In the genomic region with DNA sequence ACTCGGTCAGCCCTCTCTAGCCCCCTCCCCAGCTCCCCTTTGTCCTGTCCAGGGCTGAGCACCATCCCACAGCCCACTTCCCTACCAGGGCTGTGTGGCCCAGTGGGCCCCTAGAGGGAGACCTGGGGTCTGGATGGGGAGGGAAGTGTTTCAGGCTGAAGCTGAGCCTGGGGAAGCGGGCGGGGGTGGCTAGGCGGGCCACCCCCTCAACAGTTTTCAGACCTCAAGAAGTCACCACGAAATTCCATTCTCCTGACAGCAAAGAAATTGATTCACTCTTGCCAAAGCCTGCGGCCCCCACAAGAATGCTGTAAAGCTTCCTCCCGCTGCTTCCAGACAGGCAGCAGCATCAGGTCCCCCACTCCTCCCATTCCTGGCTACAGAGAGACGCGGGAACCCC, we compare ENCODE assay signal across 15 cellular contexts. TPM values are rescaled to one million over a fixed set of nuclear protein-coding genes. Genes with fewer than 3 reads are reported as not detected.
DNase-seq lines count a peak whose midpoint lies in the region; ATAC-seq, FAIRE-seq and TF ChIP-seq lines count a peak whose summit lies in the region.
"Had no signal": no experiment of that assay in that cellular context is flagged by ENCODE, and none has a peak within 500 bp of the region (broad histone marks: within the 10 kb centered on the region; RNA-seq: fewer than 3 reads in every experiment).

No MANE protein-coding gene starts in this region.

- H3K36me3 Mint-ChIP-seq in activated T-helper 1 cell treated with anti-CD3 and anti-CD28 coated beads, Interleukin-12 subunit alpha, Interleukin-12 subunit beta, Interleukin-2, Interleukin-4 antibody, amounts not matched to agents 30 ng/mL and 10 ng/mL and 1 ng/mL, durations not matched to agents 14 hours and 24 hours and 36 hours (ENCODE audit: low read depth): no peaks in the 10 kb centered on the region
- H3K36me3 Mint-ChIP-seq in activated CD8-positive, alpha-beta T cell treated with anti-CD3 and anti-CD28 coated beads for 36 hours (ENCODE audit: low read depth): peaks cover 8% of the 10 kb centered on the region

- no peaks in the 10 kb centered on the region for H3K9me3 Mint-ChIP-seq in activated T-helper 1 cell treated with anti-CD3 and anti-CD28 coated beads, Interleukin-12 subunit alpha, Interleukin-12 subunit beta, Interleukin-2, Interleukin-4 antibody, amounts not matched to agents 30 ng/mL and 10 ng/mL and 1 ng/mL, durations not matched to agents 14 hours and 24 hours and 36 hours
- H3K9me3 Mint-ChIP-seq in activated CD8-positive, alpha-beta T cell treated with anti-CD3 and anti-CD28 coated beads for 36 hours: no peaks in the 10 kb centered on the region
- H3K9me3 Mint-ChIP-seq: T-helper 2 cell treated with Interferon-gamma antibody and Interleukin-4, amounts not matched to agents 5 μg/mL and 100 μg/mL, for 36 hours had no signal

- peaks cover 3% of the 10 kb centered on the region for H3K9me1 ChIP-seq in keratinocyte (ENCODE audit: control insufficient read depth, extremely low read depth, insufficient read depth, low read length)

- DNase-seq in A172 (ENCODE audit: low spot score): peak; percentile 97
- no peak for DNase-seq in activated T-helper 1 cell treated with anti-CD3 and anti-CD28 coated beads, Interleukin-12 subunit alpha, Interleukin-12 subunit beta, Interleukin-2, Interleukin-4 antibody, amounts not matched to agents 30 ng/mL and 10 ng/mL and 1 ng/mL, durations not matched to agents 14 hours and 24 hours and 36 hours (ENCODE audit: low spot score)
- DNase-seq in keratinocyte (ENCODE audit: low read depth, low spot score): no peak
- no peak for DNase-seq in activated CD8-positive, alpha-beta T cell treated with anti-CD3 and anti-CD28 coated beads for 36 hours
- no peak for DNase-seq in stimulated activated CD4-positive, alpha-beta T cell treated with anti-CD3 and anti-CD28 coated beads, Interleukin-15, amount 100 ng/mL, for 24 hours
- no peak for DNase-seq in NOMO-1 (lab: John Stamatoyannopoulos, UW; ENCODE audit: unreplicated experiment in 2 of 2)
- DNase-seq: activated gamma-delta T cell treated with Interleukin-2 at 50 U/mL for 16 hours, C1 segment of cervical spinal cord, NCI-H446 had no signal

- H3K9me3 ChIP-seq in HEK293 (ENCODE audit: control insufficient read depth, insufficient read depth, low read depth, low read length) (no peaks in the 10 kb centered on the region), keratinocyte (ENCODE audit: control insufficient read depth, low read depth, low read length) (no peaks in the 10 kb centered on the region)

- no peak for TF ChIP-seq CTCF in HEK293 (tag by site-specific recombination; IDR thresholded peaks at IDR 0.05)
- TF ChIP-seq CTCF in keratinocyte (optimal IDR thresholded peaks at IDR 0.05 in 1 of 3, IDR thresholded peaks at IDR 0.05 in 1 of 3, conservative IDR thresholded peaks at IDR 0.05 in 1 of 3; ENCODE audit: extremely low read depth in 1 of 3, insufficient read depth in 2 of 3, low read length in 3 of 3): no peak
- TF ChIP-seq CTCF in activated CD8-positive, alpha-beta T cell treated with anti-CD3 and anti-CD28 coated beads for 36 hours (IDR thresholded peaks at IDR 0.05): no peak

- no peak for FAIRE-seq in keratinocyte (lab: Jason Lieb, UNC)
- FAIRE-seq: endometrium had no signal

- peaks cover 7% of the 10 kb centered on the region for H3K27me3 ChIP-seq in keratinocyte (ENCODE audit: control insufficient read depth, extremely low read depth, insufficient read depth, low read length)

- peaks cover 5% of the 10 kb centered on the region for H3K27me3 Mint-ChIP-seq in activated T-helper 1 cell treated with anti-CD3 and anti-CD28 coated beads, Interleukin-12 subunit alpha, Interleukin-12 subunit beta, Interleukin-2, Interleukin-4 antibody, amounts not matched to agents 30 ng/mL and 10 ng/mL and 1 ng/mL, durations not matched to agents 14 hours and 24 hours and 36 hours (ENCODE audit: insufficient read depth)
- no peaks in the 10 kb centered on the region for H3K27me3 Mint-ChIP-seq in activated CD8-positive, alpha-beta T cell treated with anti-CD3 and anti-CD28 coated beads for 36 hours

- H3K4me3 Mint-ChIP-seq in activated T-helper 1 cell treated with anti-CD3 and anti-CD28 coated beads, Interleukin-12 subunit alpha, Interleukin-12 subunit beta, Interleukin-2, Interleukin-4 antibody, amounts not matched to agents 30 ng/mL and 10 ng/mL and 1 ng/mL, durations not matched to agents 14 hours and 24 hours and 36 hours: no peak overlapping the region
- H3K4me3 Mint-ChIP-seq in activated CD8-positive, alpha-beta T cell treated with anti-CD3 and anti-CD28 coated beads for 36 hours: no peak overlapping the region

- H3K4me3 ChIP-seq in HEK293 (ENCODE audit: low read depth, low read length) (no peak overlapping the region), keratinocyte (ENCODE audit: control insufficient read depth in 2 of 3, extremely low read depth in 1 of 3, insufficient read depth in 2 of 3, low read depth in 1 of 3, low read length in 3 of 3) (no peak overlapping the region)

- CTCF ChIA-PET in HEK293 (lab: Yijun Ruan, JAX): interaction anchor here (0.6 to 1.1 kb wide), 3 partner anchors 126 to 975 kb away, joined by 3 to 5 read pairs (median 3); no protein-coding TSS in a partner anchor
- CTCF ChIA-PET in activated CD8-positive, alpha-beta T cell treated with anti-CD3 and anti-CD28 coated beads for 36 hours (lab: Charles Lee): interaction anchor here (1.2 kb wide), 1 partner anchor 104 kb away, joined by 3 read pairs; no protein-coding TSS in a partner anchor

- no peak overlapping the region for H3K9ac ChIP-seq in keratinocyte (ENCODE audit: control insufficient read depth, extremely low read depth, insufficient read depth, low read length)

- peaks cover 19% of the 10 kb centered on the region for H3K79me2 ChIP-seq in keratinocyte (ENCODE audit: control insufficient read depth, insufficient read depth, low read length)

- POLR2A ChIA-PET in HEK293 (lab: Yijun Ruan, JAX): interaction anchor here (0.7 kb wide), 1 partner anchor 24 kb away, joined by 3 read pairs; no protein-coding TSS in a partner anchor
- POLR2A ChIA-PET in activated CD8-positive, alpha-beta T cell treated with anti-CD3 and anti-CD28 coated beads for 36 hours (lab: Charles Lee): interaction anchor here (1.0 to 2.1 kb wide), 3 partner anchors 9 to 13 kb away, joined by 3 to 7 read pairs (median 7); no protein-coding TSS in a partner anchor

- H3K4me1 ChIP-seq in HEK293 (ENCODE audit: control insufficient read depth, insufficient read depth, low read length) (peaks cover 8% of the 10 kb centered on the region), keratinocyte (ENCODE audit: control insufficient read depth, extremely low read depth, insufficient read depth, low read length) (peaks cover 32% of the 10 kb centered on the region)

- no peak for ATAC-seq in activated CD8-positive, alpha-beta T cell treated with anti-CD3 and anti-CD28 coated beads for 36 hours
- no peak for ATAC-seq in GM21619 (IDR thresholded peaks at IDR 0.05; ENCODE audit: unreplicated experiment)

- peak overlapping the region; percentile 35 for H3K4me2 ChIP-seq in keratinocyte (ENCODE audit: control insufficient read depth, extremely low read depth, insufficient read depth, low read depth, low read length)

- H3K36me3 ChIP-seq in HEK293 (ENCODE audit: control insufficient read depth in 2 of 2, insufficient read depth in 1 of 2, low read length in 2 of 2) (no peaks in the 10 kb centered on the region), keratinocyte (ENCODE audit: control insufficient read depth in 2 of 2, extremely low read depth in 1 of 2, insufficient read depth in 2 of 2, low read length in 2 of 2) (no peaks in the 10 kb centered on the region)

- intact Hi-C loops in activated T-helper 1 cell treated with anti-CD3 and anti-CD28 coated beads, Interleukin-12 subunit alpha, Interleukin-12 subunit beta, Interleukin-2, Interleukin-4 antibody, amounts not matched to agents 30 ng/mL and 10 ng/mL and 1 ng/mL, durations not matched to agents 14 hours and 24 hours and 36 hours (cut with micrococcal nuclease): no loop called here
- intact Hi-C loops in activated CD8-positive, alpha-beta T cell treated with anti-CD3 and anti-CD28 coated beads for 36 hours (cut with micrococcal nuclease): no loop called here

- peak overlapping the region; percentile 56 for H3K27ac Mint-ChIP-seq in activated T-helper 1 cell treated with anti-CD3 and anti-CD28 coated beads, Interleukin-12 subunit alpha, Interleukin-12 subunit beta, Interleukin-2, Interleukin-4 antibody, amounts not matched to agents 30 ng/mL and 10 ng/mL and 1 ng/mL, durations not matched to agents 14 hours and 24 hours and 36 hours
- no peak overlapping the region for H3K27ac Mint-ChIP-seq in activated CD8-positive, alpha-beta T cell treated with anti-CD3 and anti-CD28 coated beads for 36 hours
- H3K27ac Mint-ChIP-seq: T-helper 2 cell treated with Interferon-gamma antibody and Interleukin-4, amounts not matched to agents 5 μg/mL and 100 μg/mL, for 36 hours had no signal

- peaks cover 3% of the 10 kb centered on the region for H4K20me1 ChIP-seq in keratinocyte (ENCODE audit: control insufficient read depth, extremely low read depth, insufficient read depth, low read length)

- dilution Hi-C loops in keratinocyte (cut with MboI; ENCODE audit: extremely low pct_ligation_motif_present, low sequenced_read_pairs): no loop called here

- peaks cover 37% of the 10 kb centered on the region for H3K4me1 Mint-ChIP-seq in activated T-helper 1 cell treated with anti-CD3 and anti-CD28 coated beads, Interleukin-12 subunit alpha, Interleukin-12 subunit beta, Interleukin-2, Interleukin-4 antibody, amounts not matched to agents 30 ng/mL and 10 ng/mL and 1 ng/mL, durations not matched to agents 14 hours and 24 hours and 36 hours (ENCODE audit: low read depth)
- peaks cover 34% of the 10 kb centered on the region for H3K4me1 Mint-ChIP-seq in activated CD8-positive, alpha-beta T cell treated with anti-CD3 and anti-CD28 coated beads for 36 hours (ENCODE audit: low read depth)

- H2AFZ ChIP-seq in keratinocyte (ENCODE audit: control insufficient read depth, low read length): no peak overlapping the region

- H3K27ac ChIP-seq in HEK293 (ENCODE audit: extremely low read depth, low read depth, low read length): no peak overlapping the region
- no peak overlapping the region for H3K27ac ChIP-seq in keratinocyte (ENCODE audit: control insufficient read depth, insufficient read depth, low read length)

RNA-seq across cellular contexts. Expression of gene LFNG, which starts 2.6 kb away (rescaled TPM):
- total RNA-seq in A172 (2014; rRNA removed; shearing (Covaris generic)): 21.2 and 32.5 TPM in 2 replicates
- 34.8 and 34.9 TPM in 2 replicates for total RNA-seq in activated T-helper 1 cell treated with anti-CD3 and anti-CD28 coated beads, Interleukin-12 subunit alpha, Interleukin-12 subunit beta, Interleukin-2, Interleukin-4 antibody, amounts not matched to agents 30 ng/mL and 10 ng/mL and 1 ng/mL, durations not matched to agents 14 hours and 24 hours and 36 hours
- polyA plus RNA-seq in keratinocyte: 17.7 to 21.1 TPM (median 20.8 TPM) in 3 replicates
- 2.1 TPM for polyA plus RNA-seq in keratinocyte (2011; ENCODE audit: low read depth)
- polyA plus RNA-seq in keratinocyte (2011; cell fraction: cytosol; rRNA removed): 7.5 and 18.4 TPM in 2 replicates
- polyA plus RNA-seq in keratinocyte (2011; cell fraction: nucleus; rRNA removed): 24.0 and 32.4 TPM in 2 replicates
- 9.3 and 26.0 TPM in 2 replicates for polyA plus RNA-seq in keratinocyte (2012; ENCODE audit: low replicate concordance)
- 13.9 to 24.5 TPM (median 14.2 TPM) in 3 replicates for polyA minus RNA-seq in keratinocyte
- polyA minus RNA-seq in keratinocyte (2011; cell fraction: cytosol; rRNA and poly(A)+ RNA removed): 40.9 TPM
- 27.8 and 29.3 TPM in 2 replicates for polyA minus RNA-seq in keratinocyte (2011; cell fraction: nucleus; rRNA and poly(A)+ RNA removed)
- 10 to 100 TPM; 50.6 TPM for total RNA-seq in activated CD8-positive, alpha-beta T cell treated with anti-CD3 and anti-CD28 coated beads for 36 hours

RNA-seq across cellular contexts. Expression of gene BRAT1, which starts 38.3 kb away (rescaled TPM):
- total RNA-seq in A172 (2014; rRNA removed; shearing (Covaris generic)): 69.2 and 87.9 TPM in 2 replicates
- total RNA-seq in activated T-helper 1 cell treated with anti-CD3 and anti-CD28 coated beads, Interleukin-12 subunit alpha, Interleukin-12 subunit beta, Interleukin-2, Interleukin-4 antibody, amounts not matched to agents 30 ng/mL and 10 ng/mL and 1 ng/mL, durations not matched to agents 14 hours and 24 hours and 36 hours: 39.2 and 42.9 TPM in 2 replicates
- polyA plus RNA-seq in keratinocyte: 6.4 to 12.6 TPM (median 10.0 TPM) in 3 replicates
- 2.5 TPM for polyA plus RNA-seq in keratinocyte (2011; ENCODE audit: low read depth)
- 4.4 and 12.9 TPM in 2 replicates for polyA plus RNA-seq in keratinocyte (2011; cell fraction: cytosol; rRNA removed)
- polyA plus RNA-seq in keratinocyte (2011; cell fraction: nucleus; rRNA removed): 22.6 and 32.9 TPM in 2 replicates
- 9.7 and 18.5 TPM in 2 replicates for polyA plus RNA-seq in keratinocyte (2012; ENCODE audit: low replicate concordance)
- 5.1 to 12.8 TPM (median 8.4 TPM) in 3 replicates for polyA minus RNA-seq in keratinocyte
- polyA minus RNA-seq in keratinocyte (2011; cell fraction: cytosol; rRNA and poly(A)+ RNA removed): 29.2 TPM
- polyA minus RNA-seq in keratinocyte (2011; cell fraction: nucleus; rRNA and poly(A)+ RNA removed): 18.2 and 19.3 TPM in 2 replicates
- 10 to 100 TPM; 30.9 to 32.6 TPM for total RNA-seq in activated CD8-positive, alpha-beta T cell treated with anti-CD3 and anti-CD28 coated beads for 36 hours

RNA-seq across cellular contexts. Expression of gene GRIFIN, which starts 40.8 kb away (rescaled TPM):
- total RNA-seq in A172 (2014; rRNA removed; shearing (Covaris generic)): not detected in 2 replicates
- not detected in 2 replicates for total RNA-seq in activated T-helper 1 cell treated with anti-CD3 and anti-CD28 coated beads, Interleukin-12 subunit alpha, Interleukin-12 subunit beta, Interleukin-2, Interleukin-4 antibody, amounts not matched to agents 30 ng/mL and 10 ng/mL and 1 ng/mL, durations not matched to agents 14 hours and 24 hours and 36 hours
- polyA plus RNA-seq in keratinocyte: not detected in 3 replicates
- polyA plus RNA-seq in keratinocyte (2011; ENCODE audit: low read depth): not detected
- polyA plus RNA-seq in keratinocyte (2011; cell fraction: cytosol; rRNA removed): not detected in 2 replicates
- not detected in 2 replicates for polyA plus RNA-seq in keratinocyte (2011; cell fraction: nucleus; rRNA removed)
- not detected in 2 replicates for polyA plus RNA-seq in keratinocyte (2012; ENCODE audit: low replicate concordance)
- polyA minus RNA-seq in keratinocyte: not detected in 3 replicates
- not detected for polyA minus RNA-seq in keratinocyte (2011; cell fraction: cytosol; rRNA and poly(A)+ RNA removed)
- polyA minus RNA-seq in keratinocyte (2011; cell fraction: nucleus; rRNA and poly(A)+ RNA removed): not detected in 2 replicates
- not detected for total RNA-seq in activated CD8-positive, alpha-beta T cell treated with anti-CD3 and anti-CD28 coated beads for 36 hours
- total RNA-seq: liver had no signal
- polyA plus RNA-seq: liver, thymus had no signal

RNA-seq across cellular contexts. Expression of gene IQCE, which starts 41.8 kb away (rescaled TPM):
- total RNA-seq in A172 (2014; rRNA removed; shearing (Covaris generic)): 26.1 and 35.5 TPM in 2 replicates
- 10.5 and 11.1 TPM in 2 replicates for total RNA-seq in activated T-helper 1 cell treated with anti-CD3 and anti-CD28 coated beads, Interleukin-12 subunit alpha, Interleukin-12 subunit beta, Interleukin-2, Interleukin-4 antibody, amounts not matched to agents 30 ng/mL and 10 ng/mL and 1 ng/mL, durations not matched to agents 14 hours and 24 hours and 36 hours
- 4.7 to 9.1 TPM (median 5.2 TPM) in 3 replicates for polyA plus RNA-seq in keratinocyte
- polyA plus RNA-seq in keratinocyte (2011; ENCODE audit: low read depth): 6.6 TPM
- polyA plus RNA-seq in keratinocyte (2011; cell fraction: cytosol; rRNA removed): 6.5 and 10.3 TPM in 2 replicates
- 15.0 and 18.3 TPM in 2 replicates for polyA plus RNA-seq in keratinocyte (2011; cell fraction: nucleus; rRNA removed)
- 2.2 and 10.8 TPM in 2 replicates for polyA plus RNA-seq in keratinocyte (2012; ENCODE audit: low replicate concordance)
- 8.2 to 16.2 TPM (median 8.6 TPM) in 3 replicates for polyA minus RNA-seq in keratinocyte
- polyA minus RNA-seq in keratinocyte (2011; cell fraction: cytosol; rRNA and poly(A)+ RNA removed): 6.9 TPM
- 6.0 and 9.8 TPM in 2 replicates for polyA minus RNA-seq in keratinocyte (2011; cell fraction: nucleus; rRNA and poly(A)+ RNA removed)
- 1 to 10 TPM; 4.0 to 4.3 TPM for total RNA-seq in activated CD8-positive, alpha-beta T cell treated with anti-CD3 and anti-CD28 coated beads for 36 hours
